In genomic region chr2:205610437-205610836, GRCh38 we compare ENCODE assay signal across 34 cellular contexts.
A peak's percentile ranks its signal among the peaks of the same experiment; 100 is the strongest.
DNase-seq lines count a peak whose midpoint lies in the region; ATAC-seq and TF ChIP-seq lines count a peak whose summit lies in the region.
"Had no signal": no experiment of that assay in that cellular context is flagged by ENCODE, and none has a peak within 500 bp of the region (broad histone marks: within the 10 kb centered on the region; RNA-seq: fewer than 3 reads in every experiment).

No MANE protein-coding gene starts in this region.

- in situ Hi-C loops in GM23248 (cut with MboI): no loop called here

- no peak overlapping the region for H3K4me3 Mint-ChIP-seq in HFFc6
- H3K4me3 Mint-ChIP-seq in activated T-helper 1 cell treated with anti-CD3 and anti-CD28 coated beads, Interleukin-12 subunit alpha, Interleukin-12 subunit beta, Interleukin-2, Interleukin-4 antibody, amounts not matched to agents 30 ng/mL and 10 ng/mL and 1 ng/mL, durations not matched to agents 14 hours and 24 hours and 36 hours: peak overlapping the region; percentile 28
- H3K4me3 Mint-ChIP-seq: activated CD8-positive, alpha-beta T cell treated with anti-CD3 and anti-CD28 coated beads for 36 hours; activated naive CD8-positive, alpha-beta T cell treated with anti-CD3 and anti-CD28 coated beads for 36 hours; naive thymus-derived CD4-positive, alpha-beta T cell; stimulated activated effector memory CD8-positive, alpha-beta T cell treated with anti-CD3 and anti-CD28 coated beads, Interleukin-12 subunit alpha, Interleukin-12 subunit beta, amount 100 ng/mL, for 72 hours; T-helper 1 cell treated with Interleukin-12 subunit alpha and Interleukin-12 subunit beta and Interleukin-4 antibody, amounts not matched to agents 30 μg/mL and 1 μg/mL, for 36 hours had no signal

- H3K27ac ChIP-seq in GM23248 (no peak overlapping the region), foreskin keratinocyte (no peak overlapping the region), WERI-Rb-1 (no peak overlapping the region)
- H3K27ac ChIP-seq: ascending aorta, BLaER1, cardiac muscle cell, coronary artery, gastrocnemius medialis, HL-60, lower lobe of right lung, prostate gland, SK-N-MC had no signal

- H3F3A ChIP-seq in GM23248 (ENCODE audit: insufficient read depth): no peaks in the 10 kb centered on the region

- no peaks in the 10 kb centered on the region for H3K9me2 ChIP-seq in GM23248 (ENCODE audit: insufficient read depth)

- H3K36me3 ChIP-seq in GM23248 (ENCODE audit: low read depth) (no peaks in the 10 kb centered on the region), WERI-Rb-1 (no peaks in the 10 kb centered on the region)
- H3K36me3 ChIP-seq: ascending aorta, BLaER1, cardiac muscle cell, gastrocnemius medialis, lower lobe of right lung, prostate gland had no signal

- no peaks in the 10 kb centered on the region for H3K79me2 ChIP-seq in GM23248 (ENCODE audit: insufficient read depth)

- DNase-seq in GM23248 (peak; percentile 44), HFFc6 (peak; percentile 1), foreskin keratinocyte (no peak), WERI-Rb-1 (no peak), NCI-H1417 treated with DMSO at 0.1 percent for 48 hours (lab: John Stamatoyannopoulos, UW) (no peak), SK-N-DZ (ENCODE audit: low spot score) (no peak)
- DNase-seq in activated T-helper 1 cell treated with anti-CD3 and anti-CD28 coated beads, Interleukin-12 subunit alpha, Interleukin-12 subunit beta, Interleukin-2, Interleukin-4 antibody, amounts not matched to agents 30 ng/mL and 10 ng/mL and 1 ng/mL, durations not matched to agents 14 hours and 24 hours and 36 hours (ENCODE audit: low spot score): no peak
- DNase-seq: activated CD4-positive, alpha-beta T cell treated with anti-CD3 and anti-CD28 coated beads for 1 hour; activated CD8-positive, alpha-beta T cell treated with anti-CD3 and anti-CD28 coated beads for 36 hours; activated effector memory CD4-positive, alpha-beta T cell treated with Interleukin-2 at 50 U/mL for 16 hours; activated naive CD8-positive, alpha-beta T cell treated with anti-CD3 and anti-CD28 coated beads for 36 hours; DMS153; effector CD8-positive, alpha-beta T cell; gastrocnemius medialis; Kasumi-1; lower lobe of right lung; naive thymus-derived CD4-positive, alpha-beta T cell; NCI-H2171 treated with DMSO at 0.1 percent for 48 hours; occipital lobe; OCI-M1; stimulated activated CD4-positive, alpha-beta T cell treated with anti-CD3 and anti-CD28 coated beads, Interleukin-15, amount 100 ng/mL, for 24 hours; stimulated activated CD4-positive, alpha-beta T cell treated with anti-CD3 and anti-CD28 coated beads, Interleukin-4, amount 100 ng/mL, for 4 hours; trophoblast cell had no signal

- peaks cover 16% of the 10 kb centered on the region for H3K4me1 Mint-ChIP-seq in HFFc6 (ENCODE audit: low read depth)
- H3K4me1 Mint-ChIP-seq in activated T-helper 1 cell treated with anti-CD3 and anti-CD28 coated beads, Interleukin-12 subunit alpha, Interleukin-12 subunit beta, Interleukin-2, Interleukin-4 antibody, amounts not matched to agents 30 ng/mL and 10 ng/mL and 1 ng/mL, durations not matched to agents 14 hours and 24 hours and 36 hours (ENCODE audit: low read depth): peaks cover 38% of the 10 kb centered on the region
- H3K4me1 Mint-ChIP-seq: stimulated activated effector memory CD8-positive, alpha-beta T cell treated with anti-CD3 and anti-CD28 coated beads, Interleukin-12 subunit alpha, Interleukin-12 subunit beta, amount 100 ng/mL, for 72 hours had no signal

- TF ChIP-seq CTCF in HFFc6 (IDR thresholded peaks at IDR 0.05): no peak
- TF ChIP-seq CTCF in foreskin keratinocyte (conservative IDR thresholded peaks at IDR 0.05): no peak
- TF ChIP-seq CTCF in WERI-Rb-1 (IDR thresholded peaks at IDR 0.05; ENCODE audit: low read depth, low read length): no peak

- H3K4me2 ChIP-seq in GM23248 (ENCODE audit: unreplicated experiment): no peak overlapping the region

- intact Hi-C loops in activated T-helper 1 cell treated with anti-CD3 and anti-CD28 coated beads, Interleukin-12 subunit alpha, Interleukin-12 subunit beta, Interleukin-2, Interleukin-4 antibody, amounts not matched to agents 30 ng/mL and 10 ng/mL and 1 ng/mL, durations not matched to agents 14 hours and 24 hours and 36 hours (cut with micrococcal nuclease): loop anchor here (5.0 kb wide), 1 partner anchor 718 kb away; no protein-coding TSS in a partner anchor

- H3K9ac ChIP-seq in GM23248: no peak overlapping the region
- H3K9ac ChIP-seq: BLaER1 had no signal

- no peaks in the 10 kb centered on the region for H3K9me3 Mint-ChIP-seq in HFFc6
- H3K9me3 Mint-ChIP-seq in activated T-helper 1 cell treated with anti-CD3 and anti-CD28 coated beads, Interleukin-12 subunit alpha, Interleukin-12 subunit beta, Interleukin-2, Interleukin-4 antibody, amounts not matched to agents 30 ng/mL and 10 ng/mL and 1 ng/mL, durations not matched to agents 14 hours and 24 hours and 36 hours: peaks cover 5% of the 10 kb centered on the region
- H3K9me3 Mint-ChIP-seq: activated naive CD8-positive, alpha-beta T cell treated with anti-CD3 and anti-CD28 coated beads for 36 hours had no signal

- no peak overlapping the region for H3K27ac Mint-ChIP-seq in HFFc6
- H3K27ac Mint-ChIP-seq in activated T-helper 1 cell treated with anti-CD3 and anti-CD28 coated beads, Interleukin-12 subunit alpha, Interleukin-12 subunit beta, Interleukin-2, Interleukin-4 antibody, amounts not matched to agents 30 ng/mL and 10 ng/mL and 1 ng/mL, durations not matched to agents 14 hours and 24 hours and 36 hours: no peak overlapping the region
- H3K27ac Mint-ChIP-seq: activated CD8-positive, alpha-beta T cell treated with anti-CD3 and anti-CD28 coated beads for 36 hours; activated naive CD8-positive, alpha-beta T cell treated with anti-CD3 and anti-CD28 coated beads for 36 hours; naive thymus-derived CD4-positive, alpha-beta T cell; stimulated activated effector memory CD8-positive, alpha-beta T cell treated with anti-CD3 and anti-CD28 coated beads, Interleukin-12 subunit alpha, Interleukin-12 subunit beta, amount 100 ng/mL, for 72 hours; T-helper 1 cell treated with Interleukin-12 subunit alpha and Interleukin-12 subunit beta and Interleukin-4 antibody, amounts not matched to agents 30 μg/mL and 1 μg/mL, for 36 hours had no signal

- H2AFZ ChIP-seq in GM23248: no peak overlapping the region

- H3K27me3 ChIP-seq in GM23248 (replicated peaks; ENCODE audit: insufficient read depth) (no peaks in the 10 kb centered on the region), foreskin keratinocyte (peaks cover 8% of the 10 kb centered on the region), WERI-Rb-1 (ENCODE audit: insufficient read depth, low read depth, severe bottlenecking) (no peaks in the 10 kb centered on the region)
- H3K27me3 ChIP-seq: ascending aorta, BLaER1, cardiac muscle cell, gastrocnemius medialis had no signal

- H4K20me1 ChIP-seq in GM23248 (ENCODE audit: insufficient read depth): no peaks in the 10 kb centered on the region
- H4K20me1 ChIP-seq: BLaER1 had no signal

- H3K9me3 ChIP-seq in GM23248 (ENCODE audit: low read depth): no peaks in the 10 kb centered on the region
- no peaks in the 10 kb centered on the region for H3K9me3 ChIP-seq in WERI-Rb-1 (ENCODE audit: severe bottlenecking)
- H3K9me3 ChIP-seq: ascending aorta, gastrocnemius medialis, lower lobe of right lung, prostate gland had no signal

- no peak overlapping the region for H3K4me3 ChIP-seq in GM23248
- H3K4me3 ChIP-seq in WERI-Rb-1 (ENCODE audit: low read depth, low read length): no peak overlapping the region
- H3K4me3 ChIP-seq: ascending aorta, BLaER1, cardiac muscle cell, coronary artery, gastrocnemius medialis, lower lobe of right lung, prostate gland, SK-N-MC had no signal

- 52 to 75% methylated on average over 1 of the region's 1 CpG for WGBS in GM23248 (ENCODE audit: low coverage in 1 of 2, low lambda C conversion rate in 2 of 2, missing lambda C conversion rate in 2 of 2), 2 experiments

- H3K4me1 ChIP-seq in GM23248 (ENCODE audit: insufficient read depth): peaks cover 4% of the 10 kb centered on the region; the same call in 1 of the 2 replicates
- no peaks in the 10 kb centered on the region for H3K4me1 ChIP-seq in foreskin keratinocyte
- H3K4me1 ChIP-seq: gastrocnemius medialis, lower lobe of right lung, prostate gland had no signal

- H3K36me3 Mint-ChIP-seq in HFFc6 (ENCODE audit: low read depth): no peaks in the 10 kb centered on the region
- no peaks in the 10 kb centered on the region for H3K36me3 Mint-ChIP-seq in activated T-helper 1 cell treated with anti-CD3 and anti-CD28 coated beads, Interleukin-12 subunit alpha, Interleukin-12 subunit beta, Interleukin-2, Interleukin-4 antibody, amounts not matched to agents 30 ng/mL and 10 ng/mL and 1 ng/mL, durations not matched to agents 14 hours and 24 hours and 36 hours (ENCODE audit: low read depth)
- H3K36me3 Mint-ChIP-seq: stimulated activated effector memory CD8-positive, alpha-beta T cell treated with anti-CD3 and anti-CD28 coated beads, Interleukin-12 subunit alpha, Interleukin-12 subunit beta, amount 100 ng/mL, for 72 hours had no signal

- ATAC-seq in foreskin keratinocyte: peak; percentile 43
- ATAC-seq: activated CD8-positive, alpha-beta T cell treated with anti-CD3 and anti-CD28 coated beads for 36 hours; gastrocnemius medialis; HepG2; lower lobe of right lung; naive thymus-derived CD4-positive, alpha-beta T cell; sciatic nerve; stimulated activated effector memory CD8-positive, alpha-beta T cell treated with anti-CD3 and anti-CD28 coated beads, Interleukin-12 subunit alpha, Interleukin-12 subunit beta, amount 100 ng/mL, for 72 hours had no signal

- no peaks in the 10 kb centered on the region for H3K27me3 Mint-ChIP-seq in HFFc6 (ENCODE audit: insufficient read depth)
- H3K27me3 Mint-ChIP-seq in activated T-helper 1 cell treated with anti-CD3 and anti-CD28 coated beads, Interleukin-12 subunit alpha, Interleukin-12 subunit beta, Interleukin-2, Interleukin-4 antibody, amounts not matched to agents 30 ng/mL and 10 ng/mL and 1 ng/mL, durations not matched to agents 14 hours and 24 hours and 36 hours (ENCODE audit: insufficient read depth): peaks cover 12% of the 10 kb centered on the region

Comparison
In these comparisons a context has a peak if more than half of its experiments do, and no peak if none do; other contexts are left out.
1. DNase-seq: peak in GM23248 (single experiment) and HFFc6 (single experiment); none in activated T-helper 1 cell treated with anti-CD3 and anti-CD28 coated beads, Interleukin-12 subunit alpha, Interleukin-12 subunit beta, Interleukin-2, Interleukin-4 antibody, amounts not matched to agents 30 ng/mL and 10 ng/mL and 1 ng/mL, durations not matched to agents 14 hours and 24 hours and 36 hours (single experiment), foreskin keratinocyte (0 of 2), WERI-Rb-1 (single experiment), NCI-H1417 treated with DMSO at 0.1 percent for 48 hours (single experiment) and SK-N-DZ (single experiment).